Comparison of ENCODE assay signal across 1 cellular context in the genomic region with DNA sequence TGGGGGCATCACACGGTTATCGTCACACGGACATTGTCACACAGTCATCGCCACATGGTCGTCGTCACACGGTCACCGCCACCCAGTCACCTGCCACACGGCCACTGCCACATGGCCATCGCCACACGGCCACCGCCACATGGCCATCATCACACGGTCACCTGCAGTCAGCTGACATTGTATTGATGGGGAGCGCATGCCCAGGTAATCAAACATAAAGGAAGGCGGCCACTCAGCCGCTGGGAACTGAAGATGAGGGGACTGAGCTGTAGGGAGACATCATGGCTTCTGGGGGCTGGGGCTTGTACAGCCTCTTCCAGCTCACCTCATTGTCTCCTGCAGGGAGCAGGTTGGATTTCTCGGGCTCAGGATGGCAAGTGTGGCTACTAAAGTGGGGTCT.
TF ChIP-seq lines count a peak whose summit lies in the region.

No MANE protein-coding gene starts in this region.

TF ChIP-seq in H1, 55 proteins besides CTCF, POLR2A, EP300 and RAD21:
- TF ChIP-seq MAFK (IDR thresholded peaks at IDR 0.05; ENCODE audit: low read depth, low read length) (no peak), ZNF274 (IDR thresholded peaks at IDR 0.05; ENCODE audit: borderline replicate concordance, extremely low read depth, low read length) (no peak)
- TF ChIP-seq, protein P1, sequence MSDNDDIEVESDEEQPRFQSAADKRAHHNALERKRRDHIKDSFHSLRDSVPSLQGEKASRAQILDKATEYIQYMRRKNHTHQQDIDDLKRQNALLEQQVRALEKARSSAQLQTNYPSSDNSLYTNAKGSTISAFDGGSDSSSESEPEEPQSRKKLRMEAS (IDR thresholded peaks at IDR 0.05): peak; percentile 64
TF ChIP-seq in H1: peak in this region for 1.
